In genomic region chr2:113098532-113098931, GRCh38 we compare ENCODE assay signal across 26 cellular contexts. TPM values are rescaled to one million over a fixed set of nuclear protein-coding genes. Genes with fewer than 3 reads are reported as not detected.
DNase-seq lines count a peak whose midpoint lies in the region; ATAC-seq and TF ChIP-seq lines count a peak whose summit lies in the region.
"Had no signal": no experiment of that assay in that cellular context is flagged by ENCODE, and none has a peak within 500 bp of the region (broad histone marks: within the 10 kb centered on the region; RNA-seq: fewer than 3 reads in every experiment).

No MANE protein-coding gene starts in this region.

- no peak for TF ChIP-seq CTCF in CD8-positive, alpha-beta T cell (IDR thresholded peaks at IDR 0.05)

- no peak overlapping the region for H3K4me3 ChIP-seq in CD8-positive, alpha-beta T cell (ENCODE audit: low read depth, low read length)
- H3K4me3 ChIP-seq: coronary artery, tibial artery had no signal

- intact Hi-C loops in CD8-positive, alpha-beta T cell (cut with DNase I, micrococcal nuclease) = no loop called here
- intact Hi-C loops in activated T-helper 2 cell treated with anti-CD3 and anti-CD28 coated beads, Interferon-gamma antibody, Interleukin-2, Interleukin-4, amounts not matched to agents 10 μg/mL and 5 μg/mL and 100 μg/mL, durations not matched to agents 14 hours and 24 hours and 36 hours (cut with micrococcal nuclease) = loop anchor here (2.0 kb wide), 1 partner anchor 18 kb away; no protein-coding TSS in a partner anchor

- peaks cover 27% of the 10 kb centered on the region for H3K4me1 Mint-ChIP-seq in T-helper 2 cell treated with Interferon-gamma antibody and Interleukin-4, amounts not matched to agents 5 μg/mL and 100 μg/mL, for 36 hours (ENCODE audit: low read depth)
- H3K4me1 Mint-ChIP-seq in CD8-positive, alpha-beta T cell (ENCODE audit: low read depth) = peaks cover 11% of the 10 kb centered on the region
- H3K4me1 Mint-ChIP-seq in activated T-helper 2 cell treated with anti-CD3 and anti-CD28 coated beads, Interferon-gamma antibody, Interleukin-2, Interleukin-4, amounts not matched to agents 10 μg/mL and 5 μg/mL and 100 μg/mL, durations not matched to agents 14 hours and 24 hours and 36 hours (ENCODE audit: low read depth) = peaks cover 46% of the 10 kb centered on the region
- peaks cover 10% of the 10 kb centered on the region for H3K4me1 Mint-ChIP-seq in memory B cell

- no peak for DNase-seq in T-helper 2 cell treated with Interferon-gamma antibody and Interleukin-4, amounts not matched to agents 5 μg/mL and 100 μg/mL, for 36 hours (ENCODE audit: low spot score)
- no peak for DNase-seq in T-helper 2 cell
- DNase-seq in CD8-positive, alpha-beta T cell = no peak
- no peak for DNase-seq in activated T-helper 2 cell treated with anti-CD3 and anti-CD28 coated beads, Interferon-gamma antibody, Interleukin-2, Interleukin-4, amounts not matched to agents 10 μg/mL and 5 μg/mL and 100 μg/mL, durations not matched to agents 14 hours and 24 hours and 36 hours (ENCODE audit: low spot score)
- no peak for DNase-seq in memory B cell (ENCODE audit: low spot score in 2 of 2)
- DNase-seq in mesenteric fat pad (ENCODE audit: low spot score) = no peak
- DNase-seq in HUDEP-2 (lab: John Stamatoyannopoulos, UW; ENCODE audit: unreplicated experiment in 76 of 76) = no peak
- DNase-seq in NCI-H1048 (lab: John Stamatoyannopoulos, UW) = no peak
- DNase-seq: 8988T; Calu3; Karpas-422; kidney glomerular epithelial cell; NCI-H1092; NCI-H2029 treated with DMSO at 0.1 percent for 48 hours; NCI-H345; NCI-H82; small intestine; stimulated activated CD4-positive, alpha-beta T cell treated with anti-CD3 and anti-CD28 coated beads, Interleukin-2, amount 100 ng/mL, for 24 hours; tibial artery had no signal

- no peaks in the 10 kb centered on the region for H3K27me3 Mint-ChIP-seq in T-helper 2 cell treated with Interferon-gamma antibody and Interleukin-4, amounts not matched to agents 5 μg/mL and 100 μg/mL, for 36 hours (ENCODE audit: low read depth)
- H3K27me3 Mint-ChIP-seq in CD8-positive, alpha-beta T cell (ENCODE audit: low read depth) = peaks cover 2% of the 10 kb centered on the region
- no peaks in the 10 kb centered on the region for H3K27me3 Mint-ChIP-seq in activated T-helper 2 cell treated with anti-CD3 and anti-CD28 coated beads, Interferon-gamma antibody, Interleukin-2, Interleukin-4, amounts not matched to agents 10 μg/mL and 5 μg/mL and 100 μg/mL, durations not matched to agents 14 hours and 24 hours and 36 hours (ENCODE audit: low read depth)
- H3K27me3 Mint-ChIP-seq in memory B cell = peaks cover 6% of the 10 kb centered on the region

- peak overlapping the region; percentile 75 for H3K4me3 Mint-ChIP-seq in T-helper 2 cell treated with Interferon-gamma antibody and Interleukin-4, amounts not matched to agents 5 μg/mL and 100 μg/mL, for 36 hours
- peak overlapping the region; percentile 49 for H3K4me3 Mint-ChIP-seq in CD8-positive, alpha-beta T cell
- H3K4me3 Mint-ChIP-seq in activated T-helper 2 cell treated with anti-CD3 and anti-CD28 coated beads, Interferon-gamma antibody, Interleukin-2, Interleukin-4, amounts not matched to agents 10 μg/mL and 5 μg/mL and 100 μg/mL, durations not matched to agents 14 hours and 24 hours and 36 hours (ENCODE audit: low read depth) = peak overlapping the region; percentile 67
- peak overlapping the region; percentile 62 for H3K4me3 Mint-ChIP-seq in memory B cell

- peaks cover 7% of the 10 kb centered on the region for H3K4me1 ChIP-seq in CD8-positive, alpha-beta T cell (ENCODE audit: insufficient read depth, low read length)
- H3K4me1 ChIP-seq: tibial artery had no signal

- H3K27ac Mint-ChIP-seq in T-helper 2 cell treated with Interferon-gamma antibody and Interleukin-4, amounts not matched to agents 5 μg/mL and 100 μg/mL, for 36 hours = peak overlapping the region; percentile 88
- H3K27ac Mint-ChIP-seq in CD8-positive, alpha-beta T cell = no peak overlapping the region
- H3K27ac Mint-ChIP-seq in activated T-helper 2 cell treated with anti-CD3 and anti-CD28 coated beads, Interferon-gamma antibody, Interleukin-2, Interleukin-4, amounts not matched to agents 10 μg/mL and 5 μg/mL and 100 μg/mL, durations not matched to agents 14 hours and 24 hours and 36 hours = peak overlapping the region; percentile 74
- no peak overlapping the region for H3K27ac Mint-ChIP-seq in memory B cell

- H3K27me3 ChIP-seq in CD8-positive, alpha-beta T cell (ENCODE audit: insufficient read depth, low read length) = no peaks in the 10 kb centered on the region
- H3K27me3 ChIP-seq: tibial artery had no signal

- ATAC-seq in CD8-positive, alpha-beta T cell = no peak
- ATAC-seq in memory B cell (ENCODE audit: low read depth) = no peak
- ATAC-seq: Right ventricle myocardium inferior had no signal

- peaks cover 41% of the 10 kb centered on the region for H3K9me3 Mint-ChIP-seq in T-helper 2 cell treated with Interferon-gamma antibody and Interleukin-4, amounts not matched to agents 5 μg/mL and 100 μg/mL, for 36 hours
- peaks cover 16% of the 10 kb centered on the region for H3K9me3 Mint-ChIP-seq in CD8-positive, alpha-beta T cell
- peaks cover 57% of the 10 kb centered on the region for H3K9me3 Mint-ChIP-seq in activated T-helper 2 cell treated with anti-CD3 and anti-CD28 coated beads, Interferon-gamma antibody, Interleukin-2, Interleukin-4, amounts not matched to agents 10 μg/mL and 5 μg/mL and 100 μg/mL, durations not matched to agents 14 hours and 24 hours and 36 hours
- H3K9me3 Mint-ChIP-seq in memory B cell = peaks cover 8% of the 10 kb centered on the region

- POLR2A ChIA-PET in CD8-positive, alpha-beta T cell (lab: Charles Lee) = no interaction called here

- no peaks in the 10 kb centered on the region for H3K9me3 ChIP-seq in CD8-positive, alpha-beta T cell (ENCODE audit: low read length)
- H3K9me3 ChIP-seq: tibial artery had no signal

- H3K27ac ChIP-seq in CD8-positive, alpha-beta T cell (ENCODE audit: low read depth, low read length) = no peak overlapping the region
- H3K27ac ChIP-seq: coronary artery, tibial artery had no signal

- CTCF ChIA-PET in CD8-positive, alpha-beta T cell (lab: Charles Lee) = interaction anchor here (1.2 to 1.8 kb wide), 3 partner anchors 9 to 40 kb away, joined by 3 to 10 read pairs (median 4); no protein-coding TSS in a partner anchor

- peaks cover 24% of the 10 kb centered on the region for H3K36me3 Mint-ChIP-seq in T-helper 2 cell treated with Interferon-gamma antibody and Interleukin-4, amounts not matched to agents 5 μg/mL and 100 μg/mL, for 36 hours (ENCODE audit: low read depth)
- no peaks in the 10 kb centered on the region for H3K36me3 Mint-ChIP-seq in CD8-positive, alpha-beta T cell
- H3K36me3 Mint-ChIP-seq in activated T-helper 2 cell treated with anti-CD3 and anti-CD28 coated beads, Interferon-gamma antibody, Interleukin-2, Interleukin-4, amounts not matched to agents 10 μg/mL and 5 μg/mL and 100 μg/mL, durations not matched to agents 14 hours and 24 hours and 36 hours (ENCODE audit: low read depth) = peaks cover 46% of the 10 kb centered on the region
- peaks cover 4% of the 10 kb centered on the region for H3K36me3 Mint-ChIP-seq in memory B cell

- H3K36me3 ChIP-seq in CD8-positive, alpha-beta T cell (ENCODE audit: insufficient read depth, low read length) = no peaks in the 10 kb centered on the region
- H3K36me3 ChIP-seq: tibial artery had no signal

RNA-seq across cellular contexts. Expression of gene IL1RN, which starts 28.9 kb away (rescaled TPM):
- not detected for total RNA-seq in CD8-positive, alpha-beta T cell
- total RNA-seq in activated T-helper 2 cell treated with anti-CD3 and anti-CD28 coated beads, Interferon-gamma antibody, Interleukin-2, Interleukin-4, amounts not matched to agents 10 μg/mL and 5 μg/mL and 100 μg/mL, durations not matched to agents 14 hours and 24 hours and 36 hours = 13.2 and 15.9 TPM in 2 replicates
- total RNA-seq in mesenteric fat pad = 8.9 TPM
- total RNA-seq: lung microvascular endothelial cell, renal cortical epithelial cell had no signal

RNA-seq across cellular contexts. Expression of gene IL1F10, which starts 30.8 kb away (rescaled TPM):
- not detected for total RNA-seq in CD8-positive, alpha-beta T cell
- total RNA-seq in activated T-helper 2 cell treated with anti-CD3 and anti-CD28 coated beads, Interferon-gamma antibody, Interleukin-2, Interleukin-4, amounts not matched to agents 10 μg/mL and 5 μg/mL and 100 μg/mL, durations not matched to agents 14 hours and 24 hours and 36 hours = not detected in 2 replicates
- total RNA-seq in mesenteric fat pad = not detected
- total RNA-seq: bronchial epithelial cell, Calu3, HT-29, lung microvascular endothelial cell, omental fat pad, renal cortical epithelial cell, Right ventricle myocardium inferior had no signal

RNA-seq across cellular contexts. Expression of gene IL36RN, which starts 39.5 kb away (rescaled TPM):
- total RNA-seq in CD8-positive, alpha-beta T cell = not detected
- total RNA-seq in activated T-helper 2 cell treated with anti-CD3 and anti-CD28 coated beads, Interferon-gamma antibody, Interleukin-2, Interleukin-4, amounts not matched to agents 10 μg/mL and 5 μg/mL and 100 μg/mL, durations not matched to agents 14 hours and 24 hours and 36 hours = not detected in 2 replicates
- total RNA-seq in mesenteric fat pad = not detected
- total RNA-seq: lung microvascular endothelial cell, omental fat pad, renal cortical epithelial cell, Right ventricle myocardium inferior had no signal

RNA-seq across cellular contexts. Expression of gene IL36B, which starts 45.9 kb away (rescaled TPM):
- not detected for total RNA-seq in CD8-positive, alpha-beta T cell
- not detected in 2 replicates for total RNA-seq in activated T-helper 2 cell treated with anti-CD3 and anti-CD28 coated beads, Interferon-gamma antibody, Interleukin-2, Interleukin-4, amounts not matched to agents 10 μg/mL and 5 μg/mL and 100 μg/mL, durations not matched to agents 14 hours and 24 hours and 36 hours
- not detected for total RNA-seq in mesenteric fat pad
- total RNA-seq: bronchial epithelial cell, Calu3, HT-29, lung microvascular endothelial cell, omental fat pad, renal cortical epithelial cell, Right ventricle myocardium inferior had no signal

Comparison
In these comparisons a context has a peak if more than half of its experiments do, and no peak if none do; other contexts are left out.
1. H3K27ac Mint-ChIP-seq: peak in T-helper 2 cell treated with Interferon-gamma antibody and Interleukin-4, amounts not matched to agents 5 μg/mL and 100 μg/mL, for 36 hours (single experiment) and activated T-helper 2 cell treated with anti-CD3 and anti-CD28 coated beads, Interferon-gamma antibody, Interleukin-2, Interleukin-4, amounts not matched to agents 10 μg/mL and 5 μg/mL and 100 μg/mL, durations not matched to agents 14 hours and 24 hours and 36 hours (single experiment); none in CD8-positive, alpha-beta T cell (single experiment) and memory B cell (single experiment).
2. Peak in every context shown above with its lines, with median percentiles within 50 percentile points of each other: H3K4me3 Mint-ChIP-seq.